20 cellular contexts compared by ENCODE assay signal in genomic region chr3:184773341-184774186, GRCh38. TPM values are rescaled to one million over a fixed set of nuclear protein-coding genes. Genes with fewer than 3 reads are reported as not detected.
DNase-seq lines count a peak whose midpoint lies in the region; ATAC-seq and TF ChIP-seq lines count a peak whose summit lies in the region.
"Had no signal": no experiment of that assay in that cellular context is flagged by ENCODE, and none has a peak within 500 bp of the region (broad histone marks: within the 10 kb centered on the region; RNA-seq: fewer than 3 reads in every experiment).

No MANE protein-coding gene starts in this region.

- no peaks in the 10 kb centered on the region for H3K9me3 ChIP-seq in GM23248 (ENCODE audit: low read depth)
- H3K9me3 ChIP-seq in esophagus (ENCODE audit: control insufficient read depth in 2 of 2, insufficient read depth in 1 of 2, low read depth in 1 of 2, low read length in 1 of 2): no peaks in the 10 kb centered on the region
- H3K9me3 ChIP-seq in lower lobe of right lung: no peaks in the 10 kb centered on the region
- H3K9me3 ChIP-seq in stomach: no peaks in the 10 kb centered on the region
- H3K9me3 ChIP-seq: adrenal gland, gastrocnemius medialis, pancreas had no signal

- H3K27ac ChIP-seq in GM23248 (peak overlapping the region; percentile 59), esophagus (ENCODE audit: low read depth in 2 of 2, low read length in 1 of 2) (peak overlapping the region; percentile 30 to 51), lower lobe of right lung (peak overlapping the region; percentile 73), stomach (peak overlapping the region in 3 of 5 donors; percentile 31 to 75 (median 58))
- H3K27ac ChIP-seq: dorsolateral prefrontal cortex, pancreas had no signal

- no peaks in the 10 kb centered on the region; the same call in 1 of the 2 replicates for H3K27me3 ChIP-seq in GM23248 (replicated peaks; ENCODE audit: insufficient read depth)
- no peaks in the 10 kb centered on the region for H3K27me3 ChIP-seq in esophagus (ENCODE audit: control insufficient read depth in 1 of 2, insufficient read depth in 2 of 2, low read length in 2 of 2)
- peaks cover 4% of the 10 kb centered on the region for H3K27me3 ChIP-seq in lower lobe of right lung (ENCODE audit: low read depth)
- peaks cover 0 to 3% (median 0%) of the 10 kb centered on the region in 3 donors for H3K27me3 ChIP-seq in stomach
- H3K27me3 ChIP-seq: adrenal gland, gastrocnemius medialis, pancreas had no signal

- H4K20me1 ChIP-seq in GM23248 (ENCODE audit: insufficient read depth): no peaks in the 10 kb centered on the region

- peak; percentile 10 to 28 for ATAC-seq in lower lobe of right lung
- ATAC-seq: gastrocnemius medialis; pancreas; stimulated activated memory B cell treated with anti-CD40 and anti-IgM and Interleukin-4, amounts not matched to agents 10 μg/mL and 1 μg/mL and 100 μg/mL, for 72 hours had no signal

- no peak for TF ChIP-seq POLR2A in stomach (IDR thresholded peaks at IDR 0.05)

- DNase-seq in GM23248 (peak; percentile 70), lower lobe of right lung (no peak), stomach (no peak), NOMO-1 treated with DMSO at 0.1 percent for 48 hours (lab: John Stamatoyannopoulos, UW; ENCODE audit: unreplicated experiment) (no peak), HUDEP-2 (lab: John Stamatoyannopoulos, UW; ENCODE audit: unreplicated experiment in 76 of 76) (no peak), iPS-NIHi11 (ENCODE audit: low spot score) (no peak)
- DNase-seq in effector CD4-positive, alpha-beta T cell: no peak
- DNase-seq: activated B cell treated with CpG ODN at 0.5 μM for 24 hours; activated T-cell treated with anti-CD3 and anti-CD28 coated beads for 4 hours; CD4-positive, CD25-positive, alpha-beta regulatory T cell; dorsolateral prefrontal cortex; gastrocnemius medialis; KG1; kidney glomerular epithelial cell; NCI-H1694 treated with DMSO at 0.1 percent for 48 hours; pancreas; stimulated activated CD4-positive, alpha-beta T cell treated with anti-CD3 and anti-CD28 coated beads, Interleukin-2, amount 100 ng/mL, for 48 hours had no signal

- 24 to 30% methylated on average over 40 to 42 of the region's 42 CpGs for WGBS in GM23248 (ENCODE audit: low coverage in 1 of 2, low lambda C conversion rate in 2 of 2, missing lambda C conversion rate in 2 of 2), 2 experiments
- WGBS in esophagus, 2 donors: 76 to 79% methylated on average over 42 of the region's 42 CpGs
- 70 to 87% (median 75%) methylated on average over 41 to 42 of the region's 42 CpGs for WGBS in stomach, 5 donors

- peak overlapping the region; percentile 8 for H3K4me3 ChIP-seq in GM23248
- H3K4me3 ChIP-seq in esophagus (ENCODE audit: low read depth in 1 of 2, low read length in 2 of 2): no peak overlapping the region
- H3K4me3 ChIP-seq in lower lobe of right lung: no peak overlapping the region
- no peak overlapping the region for H3K4me3 ChIP-seq in stomach
- H3K4me3 ChIP-seq: adrenal gland, dorsolateral prefrontal cortex, gastrocnemius medialis, pancreas had no signal

- H3F3A ChIP-seq in GM23248 (ENCODE audit: insufficient read depth): no peaks in the 10 kb centered on the region

- H3K9ac ChIP-seq in GM23248: peak overlapping the region; percentile 72

- no peaks in the 10 kb centered on the region for H3K79me2 ChIP-seq in GM23248 (ENCODE audit: insufficient read depth)

- H3K4me2 ChIP-seq in GM23248 (ENCODE audit: unreplicated experiment): peak overlapping the region; percentile 79

- H3K36me3 ChIP-seq in GM23248 (ENCODE audit: low read depth) (no peaks in the 10 kb centered on the region), esophagus (ENCODE audit: control insufficient read depth in 2 of 2, insufficient read depth in 2 of 2, low read length in 1 of 2) (no peaks in the 10 kb centered on the region), lower lobe of right lung (no peaks in the 10 kb centered on the region), stomach (no peaks in the 10 kb centered on the region)
- H3K36me3 ChIP-seq: adrenal gland, gastrocnemius medialis, pancreas had no signal

- peak overlapping the region; percentile 97 for H2AFZ ChIP-seq in GM23248

- intact Hi-C loops in lower lobe of right lung (cut with DNase I) (no loop called here), stomach (cut with DNase I; ENCODE audit: low total_unique reads) (no loop called here)

- in situ Hi-C loops in GM23248 (cut with MboI): no loop called here

- no peak for TF ChIP-seq CTCF in lower lobe of right lung (IDR thresholded peaks at IDR 0.05)
- TF ChIP-seq CTCF in stomach (IDR thresholded peaks at IDR 0.05): no peak

- TF ChIP-seq EP300 in stomach (IDR thresholded peaks at IDR 0.05): no peak

- peaks cover 12% of the 10 kb centered on the region for H3K4me1 ChIP-seq in GM23248 (ENCODE audit: insufficient read depth)
- peaks cover 0 to 3% of the 10 kb centered on the region in 2 donors for H3K4me1 ChIP-seq in esophagus (ENCODE audit: control insufficient read depth in 2 of 2, insufficient read depth in 2 of 2, low read length in 1 of 2)
- no peaks in the 10 kb centered on the region for H3K4me1 ChIP-seq in lower lobe of right lung
- peaks cover 0 to 37% (median 20%) of the 10 kb centered on the region in 4 donors for H3K4me1 ChIP-seq in stomach
- H3K4me1 ChIP-seq: adrenal gland, gastrocnemius medialis had no signal

- no peaks in the 10 kb centered on the region for H3K9me2 ChIP-seq in GM23248 (ENCODE audit: insufficient read depth)

RNA-seq across cellular contexts. Expression of gene VPS8, which starts 38.4 kb away (rescaled TPM):
- 36.4 and 45.5 TPM in 2 replicates for total RNA-seq in GM23248 (2014; rRNA removed; shearing (Covaris generic))
- polyA plus RNA-seq in GM23248 (2016; fragmentation: Nextera tagmentation; extraction: Ambion mirVana): 17.0 and 17.8 TPM in 2 replicates
- polyA plus RNA-seq in esophagus: 10 to 100 TPM in 1 of 2 donors, 1 to 10 TPM in 1; 9.5 to 10.4 TPM
- 84.7 TPM for total RNA-seq in lower lobe of right lung
- total RNA-seq in stomach: 100 to 1,000 TPM in 1 of 5 donors, 10 to 100 TPM in 4; 34.8 to 126 (median 48.1) TPM
- polyA plus RNA-seq in stomach: 10 to 100 TPM in 2 of 3 donors, 1 to 10 TPM in 1; 7.5 to 11.9 (median 10.1) TPM
